Comparison of ENCODE assay signal across 23 cellular contexts in genomic region chr9:87519415-87519989, GRCh38. TPM values are rescaled to one million over a fixed set of nuclear protein-coding genes. Genes with fewer than 3 reads are reported as not detected.
DNase-seq lines count a peak whose midpoint lies in the region; ATAC-seq and TF ChIP-seq lines count a peak whose summit lies in the region.
"Had no signal": no experiment of that assay in that cellular context is flagged by ENCODE, and none has a peak within 500 bp of the region (broad histone marks: within the 10 kb centered on the region; RNA-seq: fewer than 3 reads in every experiment).

No MANE protein-coding gene starts in this region.

- no peaks in the 10 kb centered on the region for H3F3A ChIP-seq in MM.1S (ENCODE audit: insufficient read depth, low read length)

- peaks cover 3% of the 10 kb centered on the region for H3K27me3 Mint-ChIP-seq in endothelial cell (ENCODE audit: unreplicated experiment)

- ATAC-seq in left ventricle myocardium superior (peak; percentile 21), aorta (ENCODE audit: low FRiP score) (peak; percentile 24)

- H3K9me3 ChIP-seq in parathyroid adenoma (ENCODE audit: control insufficient read depth, low read length), result no peaks in the 10 kb centered on the region
- H3K9me3 ChIP-seq in aorta (ENCODE audit: control insufficient read depth, low read length), result no peaks in the 10 kb centered on the region
- no peaks in the 10 kb centered on the region for H3K9me3 ChIP-seq in MM.1S (replicated peaks; ENCODE audit: insufficient read depth, low read length)
- H3K9me3 ChIP-seq: BE2C, body of pancreas, MG63 had no signal

- H3K4me1 ChIP-seq in parathyroid adenoma, result peaks cover 12% of the 10 kb centered on the region
- no peaks in the 10 kb centered on the region for H3K4me1 ChIP-seq in aorta (ENCODE audit: control insufficient read depth in 1 of 2, insufficient read depth in 2 of 2, low read length in 2 of 2)
- no peaks in the 10 kb centered on the region for H3K4me1 ChIP-seq in MM.1S (ENCODE audit: low read length)

- no peak overlapping the region for H3K4me3 Mint-ChIP-seq in endothelial cell (ENCODE audit: unreplicated experiment)
- H3K4me3 Mint-ChIP-seq: activated B cell treated with CpG ODN at 0.5 μM for 24 hours; activated naive CD8-positive, alpha-beta T cell had no signal

- no peaks in the 10 kb centered on the region for H3K9me2 ChIP-seq in MM.1S (replicated peaks; ENCODE audit: insufficient read depth, low read length)

- H3K27ac Mint-ChIP-seq in endothelial cell (ENCODE audit: unreplicated experiment), result peak overlapping the region; percentile 39
- H3K27ac Mint-ChIP-seq: activated B cell treated with CpG ODN at 0.5 μM for 24 hours; activated naive CD8-positive, alpha-beta T cell had no signal

- H3K4me2 ChIP-seq in parathyroid adenoma (ENCODE audit: low read length) (no peak overlapping the region), MM.1S (ENCODE audit: low read depth, low read length) (no peak overlapping the region)
- H3K4me2 ChIP-seq: PC-9 had no signal

- intact Hi-C loops in left ventricle myocardium superior (cut with micrococcal nuclease), result no loop called here
- intact Hi-C loops in cardiac septum (cut with DNase I), result no loop called here
- intact Hi-C loops in aorta (cut with DNase I), result no loop called here

- H2AFZ ChIP-seq in parathyroid adenoma (peak overlapping the region; percentile 62), MM.1S (ENCODE audit: low read length) (no peak overlapping the region)
- H2AFZ ChIP-seq: PC-9 had no signal

- no peak overlapping the region for H3K9ac ChIP-seq in parathyroid adenoma
- H3K9ac ChIP-seq in MM.1S (ENCODE audit: low read length), result no peak overlapping the region

- WGBS in aorta, 2 donors, result 78 to 81% methylated on average over 5 of the region's 5 CpGs

- no peaks in the 10 kb centered on the region for H4K20me1 ChIP-seq in MM.1S (ENCODE audit: insufficient read depth, low read length)

- H3K79me2 ChIP-seq in parathyroid adenoma (no peaks in the 10 kb centered on the region), MM.1S (ENCODE audit: low read length) (peaks cover 63% of the 10 kb centered on the region)

- H3K27ac ChIP-seq in parathyroid adenoma, result peak overlapping the region; percentile 72
- no peak overlapping the region for H3K27ac ChIP-seq in aorta (ENCODE audit: low read depth in 1 of 2, low read length in 2 of 2)
- no peak overlapping the region for H3K27ac ChIP-seq in MM.1S (ENCODE audit: low read length)
- H3K27ac ChIP-seq: epithelial cell of prostate, PC-9, tibial artery had no signal

- no peaks in the 10 kb centered on the region for H3K9me3 Mint-ChIP-seq in endothelial cell (ENCODE audit: unreplicated experiment)

- H3K36me3 ChIP-seq in parathyroid adenoma (ENCODE audit: control insufficient read depth, insufficient read depth, low read length) (no peaks in the 10 kb centered on the region), aorta (ENCODE audit: control insufficient read depth in 1 of 2, insufficient read depth in 2 of 2, low read length in 1 of 2) (no peaks in the 10 kb centered on the region), MM.1S (replicated peaks; ENCODE audit: insufficient read depth, low read length) (no peaks in the 10 kb centered on the region)
- H3K36me3 ChIP-seq: BE2C, tibial artery had no signal

- no peak for TF ChIP-seq CTCF in endothelial cell (IDR thresholded peaks at IDR 0.05; ENCODE audit: unreplicated experiment)
- no peak for TF ChIP-seq CTCF in parathyroid adenoma (IDR thresholded peaks at IDR 0.05)
- no peak for TF ChIP-seq CTCF in MM.1S (IDR thresholded peaks at IDR 0.05; ENCODE audit: low read length)

- H3K36me3 Mint-ChIP-seq in endothelial cell (ENCODE audit: low read depth, unreplicated experiment), result peaks cover 12% of the 10 kb centered on the region
- H3K36me3 Mint-ChIP-seq: activated naive CD8-positive, alpha-beta T cell had no signal

- no peaks in the 10 kb centered on the region for H3K27me3 ChIP-seq in parathyroid adenoma (ENCODE audit: control insufficient read depth, insufficient read depth, low read length)
- no peaks in the 10 kb centered on the region for H3K27me3 ChIP-seq in aorta (ENCODE audit: control insufficient read depth in 1 of 2, insufficient read depth in 2 of 2, low read length in 1 of 2)
- H3K27me3 ChIP-seq in MM.1S (replicated peaks; ENCODE audit: insufficient read depth, low read length), result no peaks in the 10 kb centered on the region
- H3K27me3 ChIP-seq: BE2C, body of pancreas, MG63, tibial artery had no signal

- H3K4me1 Mint-ChIP-seq in endothelial cell (ENCODE audit: unreplicated experiment), result peaks cover 32% of the 10 kb centered on the region

- H3K4me3 ChIP-seq in parathyroid adenoma (ENCODE audit: low read depth, low read length) (no peak overlapping the region), aorta (ENCODE audit: low read length in 2 of 2) (no peak overlapping the region), MM.1S (ENCODE audit: low read length) (no peak overlapping the region)
- H3K4me3 ChIP-seq: body of pancreas, MG63, PC-9, tibial artery had no signal

- DNase-seq in left ventricle myocardium superior (no peak), cardiac septum (ENCODE audit: low spot score) (no peak), endothelial cell (ENCODE audit: low spot score) (no peak), aorta (no peak), GOT3 (lab: John Stamatoyannopoulos, UW) (no peak), MM.1S (no peak), HuH-7 (ENCODE audit: low spot score) (no peak)
- DNase-seq: 8988T, activated B cell treated with CpG ODN at 0.5 μM for 24 hours, BE2C, cortex of kidney, IMR-90, NCI-H146, NCI-H2171 treated with DMSO at 0.1 percent for 48 hours, NCI-H774, PC-9, T-helper 2 cell had no signal

RNA-seq across cellular contexts. Expression of gene DAPK1, which starts 21.8 kb away (rescaled TPM):
- total RNA-seq in left ventricle myocardium superior (10.2 TPM), cardiac septum (2.9 TPM), endothelial cell (ENCODE audit: unreplicated experiment) (36.8 TPM), aorta (10 to 100 TPM; 26.7 to 41.7 TPM)
- 10 to 100 TPM in 1 of 2 donors, 1 to 10 TPM in 1; 6.5 to 16.7 TPM for polyA plus RNA-seq in aorta
